18 cellular contexts compared by ENCODE assay signal in the genomic region with DNA sequence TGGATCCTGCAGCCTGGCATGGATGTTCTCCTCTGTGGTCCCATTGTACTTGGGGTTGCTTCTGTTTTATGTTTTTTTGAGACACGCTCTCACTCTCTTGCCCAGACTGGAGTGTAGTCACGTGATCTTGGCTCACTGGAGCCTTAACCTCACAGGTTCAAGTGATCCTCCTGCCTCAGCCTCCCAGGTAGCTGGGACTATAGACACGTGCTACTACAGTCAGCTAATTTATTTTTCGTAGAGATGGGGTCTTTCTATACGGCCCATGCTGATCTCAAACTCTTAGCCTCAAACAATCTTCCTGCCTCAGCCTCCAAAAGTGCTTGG. TPM values are rescaled to one million over a fixed set of nuclear protein-coding genes. Genes with fewer than 3 reads are reported as not detected.
DNase-seq lines count a peak whose midpoint lies in the region; ATAC-seq and TF ChIP-seq lines count a peak whose summit lies in the region.
"Had no signal": no experiment of that assay in that cellular context is flagged by ENCODE, and none has a peak within 500 bp of the region (broad histone marks: within the 10 kb centered on the region; RNA-seq: fewer than 3 reads in every experiment).

No MANE protein-coding gene starts in this region.

- no peak overlapping the region for H3K4me2 ChIP-seq in H9 (ENCODE audit: insufficient read depth, insufficient read length, low read length)

- H3K36me3 Mint-ChIP-seq in H9 (ENCODE audit: insufficient read depth in 1 of 3, low read depth in 3 of 3) (no peaks in the 10 kb centered on the region), natural killer cell (no peaks in the 10 kb centered on the region)
- no peaks in the 10 kb centered on the region for H3K36me3 Mint-ChIP-seq in dendritic cell treated with granulocyte-macrophage colony-stimulating factor and Interleukin-4, amounts not matched to agents 40 ng/mL and 50 ng/mL, for 4 days (ENCODE audit: low read depth)
- no peaks in the 10 kb centered on the region for H3K36me3 Mint-ChIP-seq in activated naive CD4-positive, alpha-beta T cell treated with anti-CD3 and anti-CD28 coated beads, Interleukin-2, amount 50 U/mL, for 72 hours

- H3K56ac ChIP-seq in H9 (ENCODE audit: insufficient read length, low read depth, low read length), result no peak overlapping the region

- no peak overlapping the region for H3T11ph ChIP-seq in H9 (ENCODE audit: low read length)

- H3K4me3 Mint-ChIP-seq in H9, result no peak overlapping the region; a peak in 1 of 5 replicates
- H3K4me3 Mint-ChIP-seq in dendritic cell treated with granulocyte-macrophage colony-stimulating factor and Interleukin-4, amounts not matched to agents 40 ng/mL and 50 ng/mL, for 4 days, result no peak overlapping the region
- H3K4me3 Mint-ChIP-seq in natural killer cell, result no peak overlapping the region
- H3K4me3 Mint-ChIP-seq: stimulated activated naive CD8-positive, alpha-beta T cell treated with anti-CD3 and anti-CD28 coated beads, Interleukin-15, Interleukin-2, amounts not matched to agents 100 ng/mL and 50 ng/mL, for 24 hours had no signal

- H3K4me1 Mint-ChIP-seq in H9 (peaks cover 20 to 24% of the 10 kb centered on the region in 2 experiments), natural killer cell (peaks cover 20 to 28% of the 10 kb centered on the region in 2 donors)
- peaks cover 51% of the 10 kb centered on the region for H3K4me1 Mint-ChIP-seq in dendritic cell treated with granulocyte-macrophage colony-stimulating factor and Interleukin-4, amounts not matched to agents 40 ng/mL and 50 ng/mL, for 4 days (ENCODE audit: low read depth)

- H2BK5ac ChIP-seq in H9 (ENCODE audit: insufficient read length, low read length), result no peak overlapping the region

- H3K9me3 Mint-ChIP-seq in H9, result no peaks in the 10 kb centered on the region; a peak in 1 of 5 replicates
- no peaks in the 10 kb centered on the region for H3K9me3 Mint-ChIP-seq in dendritic cell treated with granulocyte-macrophage colony-stimulating factor and Interleukin-4, amounts not matched to agents 40 ng/mL and 50 ng/mL, for 4 days
- H3K9me3 Mint-ChIP-seq in natural killer cell, result no peaks in the 10 kb centered on the region
- no peaks in the 10 kb centered on the region for H3K9me3 Mint-ChIP-seq in activated naive CD4-positive, alpha-beta T cell treated with anti-CD3 and anti-CD28 coated beads, Interleukin-2, amount 50 U/mL, for 72 hours
- H3K9me3 Mint-ChIP-seq: stimulated activated naive CD8-positive, alpha-beta T cell treated with anti-CD3 and anti-CD28 coated beads, Interleukin-15, Interleukin-2, amounts not matched to agents 100 ng/mL and 50 ng/mL, for 24 hours had no signal

- DNase-seq in H9, result no peak
- DNase-seq in natural killer cell, result no peak
- DNase-seq in NCI-H1436 treated with DMSO at 0.1 percent for 48 hours (lab: John Stamatoyannopoulos, UW), result no peak
- DNase-seq in activated naive CD4-positive, alpha-beta T cell treated with anti-CD3 and anti-CD28 coated beads, Interleukin-2, amount 50 U/mL, for 72 hours (ENCODE audit: low spot score in 2 of 2), result no peak
- no peak for DNase-seq in mucosa of descending colon
- DNase-seq in foreskin fibroblast, result no peak
- DNase-seq: amniotic stem cell; central memory CD4-positive, alpha-beta T cell; effector CD4-positive, alpha-beta T cell; heart right ventricle; MV-4-11; NCI-H2029; NCI-H510A; Right ventricle myocardium superior had no signal

- H2AK5ac ChIP-seq in H9 (ENCODE audit: insufficient read length, low read length), result no peak overlapping the region

- H2BK12ac ChIP-seq in H9 (ENCODE audit: insufficient read length, low read depth, low read length), result no peak overlapping the region

- H3K4me3 ChIP-seq in ACC112 (ENCODE audit: low read depth, low read length) (no peak overlapping the region), mucosa of descending colon (no peak overlapping the region), foreskin fibroblast (ENCODE audit: low read depth in 1 of 2, low read length in 2 of 2) (no peak overlapping the region)
- H3K4me3 ChIP-seq: heart right ventricle, right atrium auricular region had no signal

- H3K27me3 Mint-ChIP-seq in H9 (ENCODE audit: low read depth) (no peaks in the 10 kb centered on the region; the same call in 1 of the 2 replicates), natural killer cell (ENCODE audit: low read depth in 2 of 2) (no peaks in the 10 kb centered on the region)
- no peaks in the 10 kb centered on the region for H3K27me3 Mint-ChIP-seq in dendritic cell treated with granulocyte-macrophage colony-stimulating factor and Interleukin-4, amounts not matched to agents 40 ng/mL and 50 ng/mL, for 4 days
- H3K27me3 Mint-ChIP-seq: stimulated activated naive CD8-positive, alpha-beta T cell treated with anti-CD3 and anti-CD28 coated beads, Interleukin-15, Interleukin-2, amounts not matched to agents 100 ng/mL and 50 ng/mL, for 24 hours had no signal

- WGBS in H9 (ENCODE audit: extremely low coverage, insufficient read length, low lambda C conversion rate), result no CpG with 5 or more reads among the region's 5 CpGs

- no peaks in the 10 kb centered on the region for H3K23me2 ChIP-seq in H9 (ENCODE audit: insufficient read length, low read depth, low read length, poor library complexity, severe bottlenecking)

- H3K27me3 ChIP-seq in ACC112 (ENCODE audit: insufficient read depth, low read length) (no peaks in the 10 kb centered on the region), H9 (ENCODE audit: insufficient read depth, low read length) (no peaks in the 10 kb centered on the region)
- H3K27me3 ChIP-seq: heart right ventricle, right atrium auricular region had no signal

- no peak overlapping the region for H4K5ac ChIP-seq in H9 (ENCODE audit: insufficient read length, low read depth, low read length)

- no peaks in the 10 kb centered on the region for H3K79me1 ChIP-seq in H9 (ENCODE audit: insufficient read depth, low read depth, low read length, poor library complexity, severe bottlenecking)

- H3K23ac ChIP-seq in H9 (ENCODE audit: insufficient read length, low read depth, low read length), result no peak overlapping the region

- no peak overlapping the region for H4K91ac ChIP-seq in H9 (ENCODE audit: insufficient read length, low read depth, low read length)

- H3K36me3 ChIP-seq in ACC112 (ENCODE audit: insufficient read depth, low read length), result no peaks in the 10 kb centered on the region
- no peaks in the 10 kb centered on the region for H3K36me3 ChIP-seq in mucosa of descending colon (ENCODE audit: low read depth)
- H3K36me3 ChIP-seq: heart right ventricle, right atrium auricular region had no signal

- H2BK120ac ChIP-seq in H9 (ENCODE audit: low read depth, low read length, poor library complexity, severe bottlenecking), result no peak overlapping the region

- H2BK20ac ChIP-seq in H9 (ENCODE audit: low read depth, low read length, poor library complexity, severe bottlenecking), result no peak overlapping the region

- no peak overlapping the region for H4K8ac ChIP-seq in H9 (replicated peaks; ENCODE audit: insufficient read length, low read depth, low read length)

- H3K9me3 ChIP-seq in H9 (ENCODE audit: control insufficient read depth, low read depth, low read length) (no peaks in the 10 kb centered on the region), mucosa of descending colon (no peaks in the 10 kb centered on the region)
- H3K9me3 ChIP-seq: heart right ventricle, right atrium auricular region had no signal

- intact Hi-C loops in dendritic cell treated with granulocyte-macrophage colony-stimulating factor and Interleukin-4, amounts not matched to agents 40 ng/mL and 50 ng/mL, for 4 days (cut with micrococcal nuclease), result no loop called here
- intact Hi-C loops in natural killer cell (cut with micrococcal nuclease), result no loop called here
- intact Hi-C loops in mucosa of descending colon (cut with DNase I, micrococcal nuclease), result no loop called here

- 0 out of 2 replicates have a peak overlapping the region, but pooled peaks have one; percentile 81 for H2BK15ac ChIP-seq in H9 (ENCODE audit: low read depth, low read length)

- no peak for ATAC-seq in natural killer cell
- no peak for ATAC-seq in activated naive CD4-positive, alpha-beta T cell treated with anti-CD3 and anti-CD28 coated beads, Interleukin-2, amount 50 U/mL, for 72 hours
- no peak for ATAC-seq in mucosa of descending colon
- ATAC-seq: heart right ventricle had no signal

- H3K27ac Mint-ChIP-seq in H9 (peak overlapping the region in 1 of 3 experiments; percentile 3; a peak in 1 of 7 replicates), natural killer cell (peak overlapping the region; percentile 9 to 10)
- H3K27ac Mint-ChIP-seq in dendritic cell treated with granulocyte-macrophage colony-stimulating factor and Interleukin-4, amounts not matched to agents 40 ng/mL and 50 ng/mL, for 4 days, result peak overlapping the region; percentile 6
- H3K27ac Mint-ChIP-seq in activated naive CD4-positive, alpha-beta T cell treated with anti-CD3 and anti-CD28 coated beads, Interleukin-2, amount 50 U/mL, for 72 hours, result no peak overlapping the region
- H3K27ac Mint-ChIP-seq: stimulated activated naive CD8-positive, alpha-beta T cell treated with anti-CD3 and anti-CD28 coated beads, Interleukin-15, Interleukin-2, amounts not matched to agents 100 ng/mL and 50 ng/mL, for 24 hours had no signal

- H3K4ac ChIP-seq in H9 (ENCODE audit: low read depth, low read length), result no peak overlapping the region

- H3K79me2 ChIP-seq in ACC112 (ENCODE audit: control insufficient read depth, insufficient read depth, low read length, unreplicated experiment) (no peaks in the 10 kb centered on the region), H9 (ENCODE audit: insufficient read depth, low read length) (no peaks in the 10 kb centered on the region)

- no peak overlapping the region for H3K9ac ChIP-seq in H9 (ENCODE audit: extremely low read depth, insufficient read length, low read length)

- TF ChIP-seq CTCF in H9 (conservative IDR thresholded peaks at IDR 0.05) (no peak), natural killer cell (IDR thresholded peaks at IDR 0.05) (no peak), mucosa of descending colon (IDR thresholded peaks at IDR 0.05) (no peak), foreskin fibroblast (IDR thresholded peaks at IDR 0.05; ENCODE audit: low read depth, low read length) (no peak)

- H2AFZ ChIP-seq in ACC112 (ENCODE audit: low read length, unreplicated experiment), result no peak overlapping the region
- no peak overlapping the region for H2AFZ ChIP-seq in H9 (ENCODE audit: low read length)

- H3K27ac ChIP-seq in ACC112 (ENCODE audit: low read depth, low read length) (peak overlapping the region; percentile 73), H9 (ENCODE audit: insufficient read length, low read depth, low read length) (no peak overlapping the region)
- H3K27ac ChIP-seq: right atrium auricular region had no signal

- peaks cover 34% of the 10 kb centered on the region for H3K4me1 ChIP-seq in ACC112 (ENCODE audit: control insufficient read depth, insufficient read depth, low read length, unreplicated experiment)
- H3K4me1 ChIP-seq in H9 (ENCODE audit: insufficient read depth, low read length), result peaks cover 2% of the 10 kb centered on the region; the same call in 1 of the 2 replicates
- peaks cover 25% of the 10 kb centered on the region for H3K4me1 ChIP-seq in mucosa of descending colon (ENCODE audit: low read depth)

- no peaks in the 10 kb centered on the region for H4K20me1 ChIP-seq in H9 (ENCODE audit: control insufficient read depth, insufficient read depth, insufficient read length)

- no peak overlapping the region for H3K14ac ChIP-seq in H9 (ENCODE audit: insufficient read depth, low read length)

- H3K18ac ChIP-seq in H9 (ENCODE audit: insufficient read length, low read depth, low read length), result no peak overlapping the region

RNA-seq across cellular contexts. Expression of a gene that starts 10.0 kb away (rescaled TPM):
- total RNA-seq in H9 (2021), result 243 and 266 TPM in 2 replicates
- 1,000 to 10,000 TPM in 1 of 3 donors, 100 to 1,000 TPM in 2; 803 to 1,038 (median 808) TPM for total RNA-seq in natural killer cell
- 100 to 1,000 TPM; 521 to 691 TPM for total RNA-seq in activated naive CD4-positive, alpha-beta T cell treated with anti-CD3 and anti-CD28 coated beads, Interleukin-2, amount 50 U/mL, for 72 hours
- 100 to 1,000 TPM; 501 to 831 (median 599) TPM for total RNA-seq in mucosa of descending colon

Comparison
In these comparisons a context has a peak if more than half of its experiments do, and no peak if none do; other contexts are left out.
1. H3K27ac Mint-ChIP-seq: peak in dendritic cell treated with granulocyte-macrophage colony-stimulating factor and Interleukin-4, amounts not matched to agents 40 ng/mL and 50 ng/mL, for 4 days (single experiment) and natural killer cell (2 of 2); none in activated naive CD4-positive, alpha-beta T cell treated with anti-CD3 and anti-CD28 coated beads, Interleukin-2, amount 50 U/mL, for 72 hours (0 of 2).